In genomic region chr13:60164490-60164889, GRCh38 we compare ENCODE assay signal across 8 cellular contexts. TPM values are rescaled to one million over a fixed set of nuclear protein-coding genes. Genes with fewer than 3 reads are reported as not detected.
DNase-seq lines count a peak whose midpoint lies in the region; ATAC-seq and TF ChIP-seq lines count a peak whose summit lies in the region.

No MANE protein-coding gene starts in this region.

- peak overlapping the region; percentile 56 to 91 (median 87) for H3K27ac ChIP-seq in adrenal gland

- no peaks in the 10 kb centered on the region for H3K9me3 Mint-ChIP-seq in T-helper 1 cell treated with Interleukin-12 subunit alpha and Interleukin-12 subunit beta and Interleukin-4 antibody, amounts not matched to agents 30 μg/mL and 1 μg/mL, for 36 hours
- peaks cover 0 to 3% of the 10 kb centered on the region in 2 donors for H3K9me3 Mint-ChIP-seq in stimulated activated naive B cell treated with anti-CD40 and anti-IgM and Interleukin-4, amounts not matched to agents 10 μg/mL and 1 μg/mL and 100 μg/mL, for 72 hours

- H3K36me3 ChIP-seq in adrenal gland (replicated peaks in 1 of 2), result no peaks in the 10 kb centered on the region

- TF ChIP-seq POLR2A in adrenal gland (IDR thresholded peaks at IDR 0.05), result no peak

- no peaks in the 10 kb centered on the region for H3K27me3 ChIP-seq in adrenal gland

- peak overlapping the region; percentile 91 for H3K4me3 Mint-ChIP-seq in T-helper 1 cell treated with Interleukin-12 subunit alpha and Interleukin-12 subunit beta and Interleukin-4 antibody, amounts not matched to agents 30 μg/mL and 1 μg/mL, for 36 hours
- peak overlapping the region; percentile 92 to 99 for H3K4me3 Mint-ChIP-seq in stimulated activated naive B cell treated with anti-CD40 and anti-IgM and Interleukin-4, amounts not matched to agents 10 μg/mL and 1 μg/mL and 100 μg/mL, for 72 hours

- peak overlapping the region; percentile 89 for H3K27ac Mint-ChIP-seq in T-helper 1 cell treated with Interleukin-12 subunit alpha and Interleukin-12 subunit beta and Interleukin-4 antibody, amounts not matched to agents 30 μg/mL and 1 μg/mL, for 36 hours
- peak overlapping the region; percentile 95 for H3K27ac Mint-ChIP-seq in stimulated activated naive B cell treated with anti-CD40 and anti-IgM and Interleukin-4, amounts not matched to agents 10 μg/mL and 1 μg/mL and 100 μg/mL, for 72 hours

- TF ChIP-seq CTCF in adrenal gland (IDR thresholded peaks at IDR 0.05), result no peak

- 29 to 49% (median 36%) methylated on average over 1 of the region's 1 CpG for WGBS in adrenal gland, 4 donors

- no peak for ATAC-seq in stimulated activated naive B cell treated with anti-CD40 and anti-IgM and Interleukin-4, amounts not matched to agents 10 μg/mL and 1 μg/mL and 100 μg/mL, for 72 hours (replicated peaks)

- H3K4me3 ChIP-seq in adrenal gland, result peak overlapping the region; percentile 49 to 78 (median 69)

- intact Hi-C loops in adrenal gland (cut with DNase I), result no loop called here

- H3K36me3 Mint-ChIP-seq in T-helper 1 cell treated with Interleukin-12 subunit alpha and Interleukin-12 subunit beta and Interleukin-4 antibody, amounts not matched to agents 30 μg/mL and 1 μg/mL, for 36 hours (ENCODE audit: low read depth), result peaks cover 3% of the 10 kb centered on the region
- peaks cover 0 to 8% of the 10 kb centered on the region in 2 donors for H3K36me3 Mint-ChIP-seq in stimulated activated naive B cell treated with anti-CD40 and anti-IgM and Interleukin-4, amounts not matched to agents 10 μg/mL and 1 μg/mL and 100 μg/mL, for 72 hours

- no peaks in the 10 kb centered on the region for H3K9me3 ChIP-seq in adrenal gland (replicated peaks in 1 of 3)

- H3K4me1 Mint-ChIP-seq in T-helper 1 cell treated with Interleukin-12 subunit alpha and Interleukin-12 subunit beta and Interleukin-4 antibody, amounts not matched to agents 30 μg/mL and 1 μg/mL, for 36 hours (ENCODE audit: low read depth), result peaks cover 33% of the 10 kb centered on the region
- H3K4me1 Mint-ChIP-seq in stimulated activated naive B cell treated with anti-CD40 and anti-IgM and Interleukin-4, amounts not matched to agents 10 μg/mL and 1 μg/mL and 100 μg/mL, for 72 hours, result peaks cover 14 to 24% of the 10 kb centered on the region in 2 donors

- DNase-seq in T-helper 1 cell (no peak), adrenal gland (peak in 1 of 7 donors; percentile 18), inferior parietal cortex (ENCODE audit: extremely low spot score) (peak; percentile 36), NCI-H446 (lab: John Stamatoyannopoulos, UW) (no peak), NCI-H510A (lab: John Stamatoyannopoulos, UW) (no peak), NCI-H1417 treated with DMSO at 0.1 percent for 48 hours (lab: John Stamatoyannopoulos, UW) (no peak)
- no peak for DNase-seq in stimulated activated naive B cell treated with anti-CD40 and anti-IgM and Interleukin-4, amounts not matched to agents 10 μg/mL and 1 μg/mL and 100 μg/mL, for 72 hours

- H3K4me1 ChIP-seq in adrenal gland (replicated peaks in 1 of 2), result peaks cover 14 to 24% of the 10 kb centered on the region in 2 donors

- H3K27me3 Mint-ChIP-seq in T-helper 1 cell treated with Interleukin-12 subunit alpha and Interleukin-12 subunit beta and Interleukin-4 antibody, amounts not matched to agents 30 μg/mL and 1 μg/mL, for 36 hours (ENCODE audit: low read depth), result no peaks in the 10 kb centered on the region
- peaks cover 6 to 7% of the 10 kb centered on the region in 2 donors for H3K27me3 Mint-ChIP-seq in stimulated activated naive B cell treated with anti-CD40 and anti-IgM and Interleukin-4, amounts not matched to agents 10 μg/mL and 1 μg/mL and 100 μg/mL, for 72 hours

RNA-seq across cellular contexts. Expression of gene DIAPH3, which starts 0.8 kb away (rescaled TPM):
- 1 to 10 TPM in 1 of 8 donors, under 1 TPM in 5, not detected in 2; 0.14 to 1.0 (median 0.39) TPM for total RNA-seq in adrenal gland
- under 1 TPM in 2 of 3 donors, not detected in 1; 0.07 to 0.84 TPM for polyA plus RNA-seq in adrenal gland
